In genomic region chr1:205528446-205528886, GRCh38 we compare ENCODE assay signal across 1 cellular context.
TF ChIP-seq lines count a peak whose summit lies in the region.

No MANE protein-coding gene starts in this region.

TF ChIP-seq in SK-N-SH, 30 proteins besides CTCF, POLR2A, EP300 and RAD21 (continued from another document):
- TF ChIP-seq USF2 (IDR thresholded peaks at IDR 0.05; ENCODE audit: borderline replicate concordance, low read depth, low read length) (no peak), RFX5 (IDR thresholded peaks at IDR 0.05; ENCODE audit: low read length) (no peak), MXI1 (IDR thresholded peaks at IDR 0.05; ENCODE audit: low read depth, low read length) (no peak), ZBTB33 (IDR thresholded peaks at IDR 0.05; ENCODE audit: borderline replicate concordance, low read depth) (no peak), FOXM1 (IDR thresholded peaks at IDR 0.05; ENCODE audit: low read depth) (no peak)
TF ChIP-seq in SK-N-SH: peak in this region for 0.
